Comparison of ENCODE assay signal across 16 cellular contexts in genomic region chr17:20012137-20012536, GRCh38. TPM values are rescaled to one million over a fixed set of nuclear protein-coding genes. Genes with fewer than 3 reads are reported as not detected.
DNase-seq lines count a peak whose midpoint lies in the region; ATAC-seq and TF ChIP-seq lines count a peak whose summit lies in the region.
"Had no signal": no experiment of that assay in that cellular context is flagged by ENCODE, and none has a peak within 500 bp of the region (broad histone marks: within the 10 kb centered on the region; RNA-seq: fewer than 3 reads in every experiment).

No MANE protein-coding gene starts in this region.

- WGBS in testis, 2 donors, result 73 to 77% methylated on average over 2 of the region's 2 CpGs

- ATAC-seq in PC-3 (no peak), HG03108 (IDR thresholded peaks at IDR 0.05; ENCODE audit: unreplicated experiment) (no peak)
- ATAC-seq: HCT116 had no signal

- POLR2A ChIA-PET in HEK293 (lab: Yijun Ruan, JAX) (interaction anchor here (0.6 kb wide), 1 partner anchor 660 kb away, joined by 3 read pairs; no protein-coding TSS in a partner anchor), PC-3 (lab: Charles Lee; ENCODE audit: unreplicated experiment) (no interaction called here), MCF 10A (lab: Yijun Ruan, JAX) (interaction anchor here (0.6 to 1.8 kb wide), 2 partner anchors 51 to 97 kb away, joined by 3 to 5 read pairs; no protein-coding TSS in a partner anchor)

- no peaks in the 10 kb centered on the region for H4K20me1 ChIP-seq in PC-3 (ENCODE audit: low read length)

- no peaks in the 10 kb centered on the region for H3F3A ChIP-seq in PC-3 (ENCODE audit: low read length, unreplicated experiment)

- H2AFZ ChIP-seq in PC-3 (ENCODE audit: low read length), result no peak overlapping the region
- H2AFZ ChIP-seq: GM23248 had no signal

- no peak overlapping the region for H3K4me3 Mint-ChIP-seq in MCF 10A (ENCODE audit: unreplicated experiment)

- BruUV-seq in PC-3 (replicated peaks; lab: Mats Ljungman, UMichigan) (no TSS peak), MCF 10A (replicated peaks; lab: Mats Ljungman, UMichigan) (no TSS peak)

- H3K9ac ChIP-seq in PC-3 (ENCODE audit: low read length), result no peak overlapping the region
- H3K9ac ChIP-seq: GM23248 had no signal

- H3K27ac Mint-ChIP-seq in MCF 10A (ENCODE audit: low read depth, unreplicated experiment), result no peak overlapping the region
- H3K27ac Mint-ChIP-seq: CD4-positive, CD25-positive, alpha-beta regulatory T cell; CD8-positive, alpha-beta memory T cell had no signal

- peaks cover 46% of the 10 kb centered on the region for H3K27me3 Mint-ChIP-seq in MCF 10A (ENCODE audit: insufficient read depth, unreplicated experiment)

- TF ChIP-seq POLR2A in erythroblast (IDR thresholded peaks at IDR 0.05; ENCODE audit: low read length) (no peak), testis (IDR thresholded peaks at IDR 0.05) (no peak)

- H3K9me3 ChIP-seq in HEK293 (ENCODE audit: control insufficient read depth, insufficient read depth, low read depth, low read length), result no peaks in the 10 kb centered on the region
- no peaks in the 10 kb centered on the region for H3K9me3 ChIP-seq in PC-3 (ENCODE audit: low read length)
- H3K9me3 ChIP-seq in testis, result no peaks in the 10 kb centered on the region
- H3K9me3 ChIP-seq: BE2C had no signal

- H3K36me3 Mint-ChIP-seq in MCF 10A (ENCODE audit: insufficient read depth, unreplicated experiment), result no peaks in the 10 kb centered on the region
- H3K36me3 Mint-ChIP-seq: CD4-positive, CD25-positive, alpha-beta regulatory T cell had no signal

- H3K36me3 ChIP-seq in HEK293 (ENCODE audit: control insufficient read depth in 2 of 2, insufficient read depth in 1 of 2, low read length in 2 of 2) (peaks cover 0 to under 1% of the 10 kb centered on the region in 2 experiments; a peak in 2 of 3 replicates), PC-3 (ENCODE audit: low read depth, low read length) (no peaks in the 10 kb centered on the region), testis (ENCODE audit: low read depth, missing control alignments) (no peaks in the 10 kb centered on the region)
- H3K36me3 ChIP-seq: BE2C had no signal

- TF ChIP-seq CTCF in HEK293 (tag by site-specific recombination; IDR thresholded peaks at IDR 0.05) (no peak), PC-3 (conservative IDR thresholded peaks at IDR 0.05; ENCODE audit: low read depth, low read length) (no peak), testis (IDR thresholded peaks at IDR 0.05) (no peak), MCF 10A (IDR thresholded peaks at IDR 0.05; ENCODE audit: unreplicated experiment) (no peak)

- H3K4me1 Mint-ChIP-seq in MCF 10A (ENCODE audit: insufficient read depth, unreplicated experiment), result peaks cover 6% of the 10 kb centered on the region

- H3K27ac ChIP-seq in HEK293 (ENCODE audit: extremely low read depth, low read depth, low read length) (no peak overlapping the region), PC-3 (ENCODE audit: low read length) (no peak overlapping the region), testis (peak overlapping the region; percentile 3 to 28)
- H3K27ac ChIP-seq: GM23248 had no signal

- no peak for DNase-seq in PC-3
- peak; percentile 34 to 51 for DNase-seq in erythroblast (lab: John Stamatoyannopoulos, UW)
- DNase-seq in testis, result no peak
- DNase-seq in MCF 10A (ENCODE audit: unreplicated experiment), result no peak
- DNase-seq in NCI-H446 (lab: John Stamatoyannopoulos, UW), result no peak
- DNase-seq: ACHN; BE2C; C1 segment of cervical spinal cord; CD4-positive, CD25-positive, alpha-beta regulatory T cell; CD8-positive, alpha-beta memory T cell; COR-L47; DMS 273 treated with DMSO at 0.1 percent for 48 hours; GM23248 had no signal

- intact Hi-C loops in PC-3 (cut with micrococcal nuclease) (loop anchor here (5.0 kb wide), 1 partner anchor 105 kb away; no protein-coding TSS in a partner anchor), testis (cut with DNase I; ENCODE audit: low total_unique reads) (no loop called here), MCF 10A (cut with micrococcal nuclease) (no loop called here)

- H3K27me3 ChIP-seq in PC-3 (ENCODE audit: low read length) (no peaks in the 10 kb centered on the region), testis (no peaks in the 10 kb centered on the region)

- CTCF ChIA-PET in HEK293 (lab: Yijun Ruan, JAX) (interaction anchor here (0.7 to 6.3 kb wide), 8 partner anchors 11 to 105 kb away, joined by 3 to 68 read pairs (median 4); no protein-coding TSS in a partner anchor), PC-3 (lab: Charles Lee) (no interaction called here), MCF 10A (lab: Yijun Ruan, JAX) (interaction anchor here (0.6 to 5.3 kb wide), 6 partner anchors 11 to 171 kb away, joined by 3 to 40 read pairs (median 3); no protein-coding TSS in a partner anchor)

- H3K79me2 ChIP-seq in PC-3 (ENCODE audit: low read length), result peaks cover 40% of the 10 kb centered on the region

- peak overlapping the region; percentile 94 for H3K4me2 ChIP-seq in PC-3 (ENCODE audit: low read length)

- H3K4me3 ChIP-seq in HEK293 (ENCODE audit: low read depth, low read length) (no peak overlapping the region), PC-3 (ENCODE audit: low read length) (no peak overlapping the region; the same call in 1 of the 2 replicates), testis (no peak overlapping the region)
- H3K4me3 ChIP-seq: GM23248 had no signal

- H3K4me1 ChIP-seq in HEK293 (ENCODE audit: control insufficient read depth, insufficient read depth, low read length), result peaks cover 12% of the 10 kb centered on the region
- H3K4me1 ChIP-seq in PC-3 (ENCODE audit: insufficient read depth, low read length), result peaks cover 20% of the 10 kb centered on the region
- no peaks in the 10 kb centered on the region for H3K4me1 ChIP-seq in testis
- H3K4me1 ChIP-seq: BE2C had no signal

- H3K9me2 ChIP-seq in PC-3 (replicated peaks; ENCODE audit: low read length), result no peaks in the 10 kb centered on the region

- H3K9me3 Mint-ChIP-seq in MCF 10A (ENCODE audit: unreplicated experiment), result no peaks in the 10 kb centered on the region
- H3K9me3 Mint-ChIP-seq: CD8-positive, alpha-beta memory T cell had no signal

TF ChIP-seq in HEK293, 187 proteins besides CTCF, POLR2A, EP300 and RAD21:
- TF ChIP-seq HOXC10 (CRISPR knock-in tag; IDR thresholded peaks at IDR 0.05), result no peak
- peak; percentile 89 for TF ChIP-seq SCRT2 (tag by site-specific recombination; IDR thresholded peaks at IDR 0.05)
- peak; percentile 65; the same call in 1 of the 2 replicates for TF ChIP-seq SCRT1 (tag by site-specific recombination; IDR thresholded peaks at IDR 0.05; ENCODE audit: borderline replicate concordance)

RNA-seq across cellular contexts. Expression of gene SPECC1, which starts 3.0 kb away (rescaled TPM):
- total RNA-seq in PC-3 (2014; rRNA removed) (46.4 and 76.5 TPM in 2 replicates), testis (100 to 1,000 TPM; 148 to 160 TPM), MCF 10A (2022) (48.7 and 55.3 TPM in 2 replicates)
- polyA plus RNA-seq in testis (ENCODE audit: insufficient read depth, low read depth, low replicate concordance), result 78.6 TPM

RNA-seq across cellular contexts. Expression of gene AKAP10, which starts 34.5 kb away (rescaled TPM):
- 18.6 and 23.3 TPM in 2 replicates for total RNA-seq in PC-3 (2014; rRNA removed)
- total RNA-seq in testis, result 10 to 100 TPM; 38.4 to 40.0 TPM
- 36.0 TPM for polyA plus RNA-seq in testis (ENCODE audit: insufficient read depth, low read depth, low replicate concordance)
- 33.7 and 34.1 TPM in 2 replicates for total RNA-seq in MCF 10A (2022)

Comparison
In these comparisons a context has a peak if more than half of its experiments do, and no peak if none do; other contexts are left out.
1. H3K27ac ChIP-seq: peak in testis (2 of 2); none in HEK293 (single experiment) and PC-3 (single experiment).
2. DNase-seq: peak in erythroblast (2 of 2); none in PC-3 (single experiment), testis (single experiment), MCF 10A (single experiment) and NCI-H446 (0 of 2).